Comparison of ENCODE assay signal across 16 cellular contexts in genomic region chr17:8464941-8465340, GRCh38. TPM values are rescaled to one million over a fixed set of nuclear protein-coding genes. Genes with fewer than 3 reads are reported as not detected.
DNase-seq lines count a peak whose midpoint lies in the region; ATAC-seq, FAIRE-seq and TF ChIP-seq lines count a peak whose summit lies in the region.
"Had no signal": no experiment of that assay in that cellular context is flagged by ENCODE, and none has a peak within 500 bp of the region (broad histone marks: within the 10 kb centered on the region; RNA-seq: fewer than 3 reads in every experiment).

No MANE protein-coding gene starts in this region.

- no peaks in the 10 kb centered on the region for H3K9me3 ChIP-seq in HepG2 (ENCODE audit: low read length)
- H3K9me3 ChIP-seq in right lobe of liver: no peaks in the 10 kb centered on the region
- no peaks in the 10 kb centered on the region for H3K9me3 ChIP-seq in neutrophil
- no peaks in the 10 kb centered on the region for H3K9me3 ChIP-seq in BE2C
- no peaks in the 10 kb centered on the region for H3K9me3 ChIP-seq in sigmoid colon

- H3K4me1 ChIP-seq in HepG2 (ENCODE audit: insufficient read depth, low read length) (peaks cover 40% of the 10 kb centered on the region), right lobe of liver (peaks cover 0 to 5% (median 0%) of the 10 kb centered on the region in 4 donors), neutrophil (ENCODE audit: control insufficient read depth in 1 of 2, insufficient read depth in 1 of 2, low read depth in 1 of 2, low read length in 1 of 2) (no peaks in the 10 kb centered on the region), BE2C (no peaks in the 10 kb centered on the region), sigmoid colon (peaks cover 0 to 37% (median 23%) of the 10 kb centered on the region in 4 donors)

- ATAC-seq in HepG2 (peak; percentile 74), right lobe of liver (no peak), HG02623 (IDR thresholded peaks at IDR 0.05; ENCODE audit: unreplicated experiment) (no peak)
- ATAC-seq: stimulated activated memory B cell treated with anti-CD40 and anti-IgM and Interleukin-4, amounts not matched to agents 10 μg/mL and 1 μg/mL and 100 μg/mL, for 72 hours; T-cell had no signal

- DNase-seq in HepG2 (ENCODE audit: low spot score): peak; percentile 46
- DNase-seq in right lobe of liver: no peak
- DNase-seq in epithelial cell of prostate (ENCODE audit: low read depth, low spot score): no peak
- no peak for DNase-seq in BE2C
- no peak for DNase-seq in sigmoid colon
- DNase-seq in effector CD8-positive, alpha-beta T cell (lab: John Stamatoyannopoulos, UW): no peak
- DNase-seq: activated naive CD4-positive, alpha-beta T cell treated with anti-CD3 and anti-CD28 coated beads for 36 hours; GM23248; hypothalamus; mesendoderm; NCI-H446; T-cell had no signal

- POLR2A ChIA-PET in HepG2 (lab: Yijun Ruan, JAX): interaction anchor here (1.2 kb wide), 1 partner anchor 29 kb away, joined by 5 read pairs; the partner anchor contains the start of gene NDEL1

- H3K79me2 ChIP-seq in HepG2 (ENCODE audit: insufficient read depth, low read length): peaks cover 54% of the 10 kb centered on the region

- peak overlapping the region; percentile 37 for H3K4me2 ChIP-seq in HepG2 (ENCODE audit: low read depth, low read length)

- H3K4me3 ChIP-seq in HepG2 (replicated peaks in 1 of 3; ENCODE audit: insufficient read depth in 1 of 3, low read depth in 2 of 3, low read length in 3 of 3) (no peak overlapping the region), right lobe of liver (no peak overlapping the region), neutrophil (ENCODE audit: low read depth in 1 of 2, low read length in 1 of 2) (no peak overlapping the region), BE2C (ENCODE audit: low read depth, low read length) (no peak overlapping the region), sigmoid colon (no peak overlapping the region)
- H3K4me3 ChIP-seq: GM23248 had no signal

- no peak for TF ChIP-seq RAD21 in HepG2 (CRISPR knock-in tag; IDR thresholded peaks at IDR 0.05)

- FAIRE-seq in HepG2 (lab: Jason Lieb, UNC): peak; percentile 43
- FAIRE-seq: urothelium cell line had no signal

- no peak for TF ChIP-seq CTCF in HepG2 (CRISPR knock-in tag; IDR thresholded peaks at IDR 0.05)
- TF ChIP-seq CTCF in right lobe of liver (IDR thresholded peaks at IDR 0.05): no peak
- TF ChIP-seq CTCF in neutrophil (IDR thresholded peaks at IDR 0.05): no peak
- no peak for TF ChIP-seq CTCF in BE2C (IDR thresholded peaks at IDR 0.05; ENCODE audit: low read depth, low read length)
- TF ChIP-seq CTCF in sigmoid colon (IDR thresholded peaks at IDR 0.05): no peak

- in situ Hi-C loops in HepG2 (cut with HindIII; ENCODE audit: extremely low pct_ligation_motif_present, low pct_unique_long_range_greater_than_20kb): no loop called here

- H2AFZ ChIP-seq in HepG2 (ENCODE audit: low read length): no peak overlapping the region
- H2AFZ ChIP-seq: GM23248 had no signal

- WGBS in HepG2 (ENCODE audit: low lambda C conversion rate): 62% methylated on average over 3 of the region's 4 CpGs
- WGBS in right lobe of liver (ENCODE audit: insufficient coverage, low coverage, low lambda C conversion rate, missing lambda C conversion rate): 10% methylated on average over 1 of the region's 4 CpGs
- 62 to 64% methylated on average over 4 of the region's 4 CpGs for WGBS in sigmoid colon, 2 donors

- no peak overlapping the region for H3K9ac ChIP-seq in HepG2 (ENCODE audit: insufficient read depth, low read depth, low read length)

- CTCF ChIA-PET in HepG2 (lab: Yijun Ruan, JAX; ENCODE audit: low intra/inter-chr PET ratio, low total read pairs): no interaction called here

- H4K20me1 ChIP-seq in HepG2 (ENCODE audit: insufficient read depth, low read length): peaks cover 34% of the 10 kb centered on the region

- intact Hi-C loops in HepG2 (cut with micrococcal nuclease; ENCODE audit: unreplicated experiment): no loop called here
- intact Hi-C loops in right lobe of liver (cut with DNase I): no loop called here
- intact Hi-C loops in sigmoid colon (cut with DNase I): no loop called here

- H3K36me3 ChIP-seq in HepG2 (replicated peaks in 1 of 2; ENCODE audit: control insufficient read depth in 1 of 2, insufficient read depth in 2 of 2, low read length in 2 of 2) (peaks cover 41 to 86% of the 10 kb centered on the region in 2 experiments), right lobe of liver (peaks cover 9 to 66% (median 31%) of the 10 kb centered on the region in 4 donors), neutrophil (peaks cover 98% of the 10 kb centered on the region), BE2C (no peaks in the 10 kb centered on the region), sigmoid colon (peaks cover 16 to 65% (median 37%) of the 10 kb centered on the region in 4 donors)

- BruUV-seq in HepG2 (replicated peaks; lab: Mats Ljungman, UMichigan): no TSS peak

- TF ChIP-seq EP300 in HepG2 (IDR thresholded peaks at IDR 0.05; ENCODE audit: low read depth in 2 of 2, low read length in 2 of 2) (no peak), HepG2 (CRISPR knock-in tag; IDR thresholded peaks at IDR 0.05; ENCODE audit: borderline replicate concordance) (no peak), sigmoid colon (IDR thresholded peaks at IDR 0.05) (no peak)

- TF ChIP-seq POLR2A in HepG2 (IDR thresholded peaks at IDR 0.05; ENCODE audit: insufficient read depth in 1 of 2, low read depth in 2 of 2, low read length in 2 of 2) (0 out of 4 replicates have a peak, but pooled peaks of 1 of the 2 experiments have one; percentile 17), right lobe of liver (IDR thresholded peaks at IDR 0.05) (no peak), sigmoid colon (IDR thresholded peaks at IDR 0.05) (no peak)

- H3K27ac ChIP-seq in HepG2 (ENCODE audit: extremely low read length, insufficient read depth, low read length): peak overlapping the region; percentile 48
- H3K27ac ChIP-seq in right lobe of liver: no peak overlapping the region
- H3K27ac ChIP-seq in epithelial cell of prostate: peak overlapping the region; percentile 30
- H3K27ac ChIP-seq in neutrophil: peak overlapping the region; percentile 15
- H3K27ac ChIP-seq in sigmoid colon: peak overlapping the region in 2 of 4 donors; percentile 1 to 15

- H3K27me3 ChIP-seq in HepG2 (ENCODE audit: control insufficient read depth in 1 of 2, insufficient read depth in 2 of 2, low read length in 2 of 2) (no peaks in the 10 kb centered on the region), right lobe of liver (no peaks in the 10 kb centered on the region), neutrophil (no peaks in the 10 kb centered on the region), BE2C (no peaks in the 10 kb centered on the region), sigmoid colon (no peaks in the 10 kb centered on the region)

TF ChIP-seq in HepG2, 621 proteins besides CTCF, POLR2A, EP300 and RAD21 (continues in another document):
- no peak for TF ChIP-seq ZKSCAN1 (IDR thresholded peaks at IDR 0.05; ENCODE audit: low read length)

RNA-seq across cellular contexts. Expression of gene NDEL1, which starts 29.3 kb away (rescaled TPM):
- total RNA-seq in HepG2 (2016; rRNA removed; fragmentation: Illumina TruSeq; extraction: Trizol) (47.8 and 59.8 TPM in 2 replicates), right lobe of liver (10 to 100 TPM; 22.2 to 34.9 (median 28.4) TPM), sigmoid colon (10 to 100 TPM; 34.9 to 56.8 (median 49.4) TPM)
- total RNA-seq in HepG2 (2016; cell fraction: cytosol; rRNA removed; fragmentation: Illumina TruSeq; extraction: Trizol; ENCODE audit: low read depth): 23.8 and 26.3 TPM in 2 replicates
- total RNA-seq in HepG2 (2016; cell fraction: insoluble cytoplasmic fraction; rRNA removed; fragmentation: Illumina TruSeq; extraction: Trizol): 40.4 and 58.0 TPM in 2 replicates
- 38.8 and 39.0 TPM in 2 replicates for total RNA-seq in HepG2 (2016; cell fraction: membrane; rRNA removed; fragmentation: Illumina TruSeq; extraction: Trizol)
- total RNA-seq in HepG2 (2016; cell fraction: nucleus; rRNA removed; fragmentation: Illumina TruSeq; extraction: Trizol): 76.2 and 88.4 TPM in 2 replicates
- polyA plus RNA-seq in HepG2 (2011; rRNA removed) (119 and 153 TPM in 2 replicates), sigmoid colon (10 to 100 TPM; 31.3 to 41.4 (median 37.2) TPM)
- 90.0 and 106 TPM in 2 replicates for polyA plus RNA-seq in HepG2 (2011; cell fraction: cytosol; rRNA removed)
- polyA plus RNA-seq in HepG2 (2011; cell fraction: nucleus; rRNA removed): 348 and 472 TPM in 2 replicates
- 71.7 and 87.0 TPM in 2 replicates for polyA plus RNA-seq in HepG2 (2012)
- 9.5 and 11.4 TPM in 2 replicates for polyA plus RNA-seq in HepG2 (2016; cell fraction: cytosol; fragmentation: Illumina TruSeq; extraction: Trizol; ENCODE audit: low read depth)
- polyA plus RNA-seq in HepG2 (2016; cell fraction: insoluble cytoplasmic fraction; fragmentation: Illumina TruSeq; extraction: Trizol; ENCODE audit: low read depth): 50.5 and 54.1 TPM in 2 replicates
- 25.5 and 26.4 TPM in 2 replicates for polyA plus RNA-seq in HepG2 (2016; cell fraction: membrane; fragmentation: Illumina TruSeq; extraction: Trizol; ENCODE audit: low read depth)
- 93.0 and 99.2 TPM in 2 replicates for polyA plus RNA-seq in HepG2 (2016; cell fraction: nucleus; fragmentation: Illumina TruSeq; extraction: Trizol; ENCODE audit: insufficient read depth, low read depth)
- 50.7 and 124 TPM in 2 replicates for polyA minus RNA-seq in HepG2 (2011; rRNA and poly(A)+ RNA removed; ENCODE audit: low replicate concordance)
- polyA minus RNA-seq in HepG2 (2011; cell fraction: cytosol; rRNA and poly(A)+ RNA removed): 38.6 and 48.1 TPM in 2 replicates
- 217 and 240 TPM in 2 replicates for polyA minus RNA-seq in HepG2 (2011; cell fraction: nucleus; rRNA and poly(A)+ RNA removed)
- polyA plus RNA-seq in BE2C (2012; ENCODE audit: insufficient read depth, insufficient read length, low read depth): 21.7 TPM

Comparison
In these comparisons a context has a peak if more than half of its experiments do, and no peak if none do; other contexts are left out.
1. H3K27ac ChIP-seq: peak in HepG2 (single experiment), epithelial cell of prostate (single experiment) and neutrophil (single experiment); none in right lobe of liver (0 of 3).